ENCODE assay signal across 8 cellular contexts in genomic region chr12:55817352-55818139, GRCh38. TPM values are rescaled to one million over a fixed set of nuclear protein-coding genes. Genes with fewer than 3 reads are reported as not detected.
DNase-seq lines count a peak whose midpoint lies in the region; ATAC-seq and TF ChIP-seq lines count a peak whose summit lies in the region.

ORMDL2 (plus strand) TSS chr12:55818041; CDS start chr12:55819000, 959 bp downstream.
SARNP (minus strand) TSS chr12:55817724; CDS start chr12:55817701, 23 bp downstream.

- no peaks in the 10 kb centered on the region for H3K9me3 ChIP-seq in colonic mucosa

- H3K4me1 ChIP-seq in colonic mucosa: peaks cover 15% of the 10 kb centered on the region

- no peak for TF ChIP-seq CTCF in colonic mucosa (IDR thresholded peaks at IDR 0.05)

- H3K27me3 ChIP-seq in colonic mucosa (no peaks in the 10 kb centered on the region), layer of hippocampus (ENCODE audit: control insufficient read depth, insufficient read depth, low read length) (no peaks in the 10 kb centered on the region)

- intact Hi-C loops in activated CD4-positive, alpha-beta T cell treated with anti-CD3 and anti-CD28 coated beads, Interleukin-2, amount 10 ng/mL, durations not matched to agents 24 days and 14 days (cut with micrococcal nuclease): loop anchor here (1.0 to 5.0 kb wide), 8 partner anchors 12 to 483 kb away; partner anchors contain the start of genes CS, DNAJC14, NABP2 and PYM1
- intact Hi-C loops in colonic mucosa (cut with DNase I): no loop called here

- H3K4me1 Mint-ChIP-seq in activated CD4-positive, alpha-beta T cell treated with anti-CD3 and anti-CD28 coated beads, Interleukin-2, amount 10 ng/mL, durations not matched to agents 24 days and 14 days: peaks cover 23% of the 10 kb centered on the region

- peaks cover 39% of the 10 kb centered on the region for H3K36me3 Mint-ChIP-seq in activated CD4-positive, alpha-beta T cell treated with anti-CD3 and anti-CD28 coated beads, Interleukin-2, amount 10 ng/mL, durations not matched to agents 24 days and 14 days (ENCODE audit: low read depth)

- peak within 1 kb of the TSS; percentile 61 for H3K4me3 ChIP-seq in colonic mucosa

- no peaks in the 10 kb centered on the region for H3K36me3 ChIP-seq in colonic mucosa

- peak within 1 kb of the TSS; percentile 39 for H3K27ac Mint-ChIP-seq in activated CD4-positive, alpha-beta T cell treated with anti-CD3 and anti-CD28 coated beads, Interleukin-2, amount 10 ng/mL, durations not matched to agents 24 days and 14 days

- H3K27ac ChIP-seq in colonic mucosa (peak within 1 kb of the TSS; percentile 71), layer of hippocampus (ENCODE audit: low read depth, low read length) (peak within 1 kb of the TSS; percentile 90)

- no peak within 1 kb of the TSS for H3K4me3 Mint-ChIP-seq in activated CD4-positive, alpha-beta T cell treated with anti-CD3 and anti-CD28 coated beads, Interleukin-2, amount 10 ng/mL, durations not matched to agents 24 days and 14 days

- DNase-seq in C1 segment of cervical spinal cord (lab: John Stamatoyannopoulos, UW) (peak; percentile 84 to 100 (median 98)), NCI-H526 treated with DMSO at 0.1 percent for 48 hours (lab: John Stamatoyannopoulos, UW) (peak; percentile 99), colonic mucosa (peak; percentile 98)
- peak; percentile 99 for DNase-seq in activated CD4-positive, alpha-beta T cell treated with anti-CD3 and anti-CD28 coated beads, Interleukin-2, amount 10 ng/mL, durations not matched to agents 24 days and 14 days
- DNase-seq in stimulated activated CD4-positive, alpha-beta T cell treated with anti-CD3 and anti-CD28 coated beads, Interleukin-1b, Interleukin-23, amount 100 ng/mL, for 4 hours (ENCODE audit: low read depth in 2 of 2): peak; percentile 84 to 88

- H3K9ac ChIP-seq in colonic mucosa (ENCODE audit: low read depth in 2 of 2, low read length in 2 of 2): peak within 1 kb of the TSS; percentile 73 to 100

- no peaks in the 10 kb centered on the region for H3K27me3 Mint-ChIP-seq in activated CD4-positive, alpha-beta T cell treated with anti-CD3 and anti-CD28 coated beads, Interleukin-2, amount 10 ng/mL, durations not matched to agents 24 days and 14 days

- ATAC-seq in GM19351 (IDR thresholded peaks at IDR 0.05; ENCODE audit: unreplicated experiment) (peak; percentile 96), HG03520 (IDR thresholded peaks at IDR 0.05; ENCODE audit: unreplicated experiment) (peak; percentile 96)

- no peaks in the 10 kb centered on the region for H3K9me3 Mint-ChIP-seq in activated CD4-positive, alpha-beta T cell treated with anti-CD3 and anti-CD28 coated beads, Interleukin-2, amount 10 ng/mL, durations not matched to agents 24 days and 14 days

RNA-seq across cellular contexts. Expression of gene ORMDL2, which starts in this region (rescaled TPM):
- 49.8 and 55.8 TPM in 2 replicates for total RNA-seq in activated CD4-positive, alpha-beta T cell treated with anti-CD3 and anti-CD28 coated beads, Interleukin-2, amount 10 ng/mL, durations not matched to agents 24 days and 14 days
- total RNA-seq in colonic mucosa: 10 to 100 TPM; 59.3 to 93.3 TPM

RNA-seq across cellular contexts. Expression of gene SARNP, which starts in this region (rescaled TPM):
- 76.6 and 81.6 TPM in 2 replicates for total RNA-seq in activated CD4-positive, alpha-beta T cell treated with anti-CD3 and anti-CD28 coated beads, Interleukin-2, amount 10 ng/mL, durations not matched to agents 24 days and 14 days
- 10 to 100 TPM; 52.3 to 53.0 TPM for total RNA-seq in colonic mucosa

Comparison
In these comparisons a context has a peak if more than half of its experiments do, and no peak if none do; other contexts are left out.
1. Peak in every context shown above with its lines: DNase-seq, ATAC-seq, H3K4me3 ChIP-seq and H3K27ac ChIP-seq.